8 cellular contexts compared by ENCODE assay signal in genomic region chr4:103075435-103075893, GRCh38. TPM values are rescaled to one million over a fixed set of nuclear protein-coding genes. Genes with fewer than 3 reads are reported as not detected.
DNase-seq lines count a peak whose midpoint lies in the region; ATAC-seq lines count a peak whose summit lies in the region.

No MANE protein-coding gene starts in this region.

- H3K36me3 ChIP-seq in iPS-18a (ENCODE audit: control insufficient read depth, low read depth, low read length) = no peaks in the 10 kb centered on the region

- peaks cover 35% of the 10 kb centered on the region for H3K27me3 ChIP-seq in iPS-18a (ENCODE audit: control insufficient read depth, insufficient read depth, low read length)

- H3K9ac ChIP-seq in iPS-18a (ENCODE audit: low read length) = peak overlapping the region; percentile 72

- H3K4me3 Mint-ChIP-seq in activated T-helper 2 cell treated with anti-CD3 and anti-CD28 coated beads, Interferon-gamma antibody, Interleukin-2, Interleukin-4, amounts not matched to agents 10 μg/mL and 5 μg/mL and 100 μg/mL, durations not matched to agents 14 hours and 24 hours and 36 hours (ENCODE audit: low read depth) = peak overlapping the region; percentile 90
- peak overlapping the region; percentile 98 to 99 for H3K4me3 Mint-ChIP-seq in stimulated activated naive CD8-positive, alpha-beta T cell treated with anti-CD3 and anti-CD28 coated beads, Interleukin-15, amount 100 ng/mL, for 72 hours

- peaks cover 48% of the 10 kb centered on the region for H3K4me1 Mint-ChIP-seq in activated T-helper 2 cell treated with anti-CD3 and anti-CD28 coated beads, Interferon-gamma antibody, Interleukin-2, Interleukin-4, amounts not matched to agents 10 μg/mL and 5 μg/mL and 100 μg/mL, durations not matched to agents 14 hours and 24 hours and 36 hours (ENCODE audit: low read depth)
- peaks cover 52% of the 10 kb centered on the region for H3K4me1 Mint-ChIP-seq in stimulated activated naive CD8-positive, alpha-beta T cell treated with anti-CD3 and anti-CD28 coated beads, Interleukin-15, amount 100 ng/mL, for 72 hours

- ATAC-seq in HG03378 (IDR thresholded peaks at IDR 0.05; ENCODE audit: unreplicated experiment) (peak; percentile 4), GM18519 (IDR thresholded peaks at IDR 0.05; ENCODE audit: low FRiP score, unreplicated experiment) (no peak), HG03139 (IDR thresholded peaks at IDR 0.05; ENCODE audit: unreplicated experiment) (no peak)
- ATAC-seq in stimulated activated naive CD8-positive, alpha-beta T cell treated with anti-CD3 and anti-CD28 coated beads, Interleukin-15, amount 100 ng/mL, for 72 hours = no peak

- peak overlapping the region; percentile 98 for H3K27ac Mint-ChIP-seq in activated T-helper 2 cell treated with anti-CD3 and anti-CD28 coated beads, Interferon-gamma antibody, Interleukin-2, Interleukin-4, amounts not matched to agents 10 μg/mL and 5 μg/mL and 100 μg/mL, durations not matched to agents 14 hours and 24 hours and 36 hours
- H3K27ac Mint-ChIP-seq in stimulated activated naive CD8-positive, alpha-beta T cell treated with anti-CD3 and anti-CD28 coated beads, Interleukin-15, amount 100 ng/mL, for 72 hours = peak overlapping the region; percentile 99 to 100

- intact Hi-C loops in activated T-helper 2 cell treated with anti-CD3 and anti-CD28 coated beads, Interferon-gamma antibody, Interleukin-2, Interleukin-4, amounts not matched to agents 10 μg/mL and 5 μg/mL and 100 μg/mL, durations not matched to agents 14 hours and 24 hours and 36 hours (cut with micrococcal nuclease) = loop anchor here (5.0 kb wide), 2 partner anchors 208 to 628 kb away; partner anchors contain the start of gene CISD2

- no peaks in the 10 kb centered on the region for H3K9me3 ChIP-seq in iPS-18a (ENCODE audit: control insufficient read depth, low read depth, low read length)

- DNase-seq in SKM-1 treated with dmso at 0.1 percent for 144 hours (lab: John Stamatoyannopoulos, UW; ENCODE audit: unreplicated experiment) = peak; percentile 30
- DNase-seq in SKM-1 (lab: John Stamatoyannopoulos, UW; ENCODE audit: unreplicated experiment) = no peak
- no peak for DNase-seq in activated T-helper 2 cell treated with anti-CD3 and anti-CD28 coated beads, Interferon-gamma antibody, Interleukin-2, Interleukin-4, amounts not matched to agents 10 μg/mL and 5 μg/mL and 100 μg/mL, durations not matched to agents 14 hours and 24 hours and 36 hours (ENCODE audit: low spot score)
- DNase-seq in stimulated activated naive CD8-positive, alpha-beta T cell treated with anti-CD3 and anti-CD28 coated beads, Interleukin-15, amount 100 ng/mL, for 72 hours = no peak

- no peak overlapping the region for H3K27ac ChIP-seq in iPS-18a (ENCODE audit: low read length)

- H3K36me3 Mint-ChIP-seq in activated T-helper 2 cell treated with anti-CD3 and anti-CD28 coated beads, Interferon-gamma antibody, Interleukin-2, Interleukin-4, amounts not matched to agents 10 μg/mL and 5 μg/mL and 100 μg/mL, durations not matched to agents 14 hours and 24 hours and 36 hours (ENCODE audit: low read depth) = peaks cover 47% of the 10 kb centered on the region

- no peaks in the 10 kb centered on the region for H3K27me3 Mint-ChIP-seq in activated T-helper 2 cell treated with anti-CD3 and anti-CD28 coated beads, Interferon-gamma antibody, Interleukin-2, Interleukin-4, amounts not matched to agents 10 μg/mL and 5 μg/mL and 100 μg/mL, durations not matched to agents 14 hours and 24 hours and 36 hours (ENCODE audit: low read depth)
- no peaks in the 10 kb centered on the region for H3K27me3 Mint-ChIP-seq in stimulated activated naive CD8-positive, alpha-beta T cell treated with anti-CD3 and anti-CD28 coated beads, Interleukin-15, amount 100 ng/mL, for 72 hours

- peak overlapping the region; percentile 69 for H3K4me3 ChIP-seq in iPS-18a (ENCODE audit: low read length)

- no peaks in the 10 kb centered on the region for H3K9me3 Mint-ChIP-seq in activated T-helper 2 cell treated with anti-CD3 and anti-CD28 coated beads, Interferon-gamma antibody, Interleukin-2, Interleukin-4, amounts not matched to agents 10 μg/mL and 5 μg/mL and 100 μg/mL, durations not matched to agents 14 hours and 24 hours and 36 hours
- H3K9me3 Mint-ChIP-seq in stimulated activated naive CD8-positive, alpha-beta T cell treated with anti-CD3 and anti-CD28 coated beads, Interleukin-15, amount 100 ng/mL, for 72 hours = no peaks in the 10 kb centered on the region

- peaks cover 8% of the 10 kb centered on the region for H3K4me1 ChIP-seq in iPS-18a (ENCODE audit: control insufficient read depth, low read depth, low read length)

RNA-seq across cellular contexts. Expression of gene SLC9B2, which starts 1.1 kb away (rescaled TPM):
- total RNA-seq in activated T-helper 2 cell treated with anti-CD3 and anti-CD28 coated beads, Interferon-gamma antibody, Interleukin-2, Interleukin-4, amounts not matched to agents 10 μg/mL and 5 μg/mL and 100 μg/mL, durations not matched to agents 14 hours and 24 hours and 36 hours = 34.6 and 37.9 TPM in 2 replicates

RNA-seq across cellular contexts. Expression of gene BDH2, which starts 24.2 kb away (rescaled TPM):
- total RNA-seq in activated T-helper 2 cell treated with anti-CD3 and anti-CD28 coated beads, Interferon-gamma antibody, Interleukin-2, Interleukin-4, amounts not matched to agents 10 μg/mL and 5 μg/mL and 100 μg/mL, durations not matched to agents 14 hours and 24 hours and 36 hours = 16.0 and 16.3 TPM in 2 replicates

RNA-seq across cellular contexts. Expression of gene SLC9B1, which starts 56.0 kb away (rescaled TPM):
- 0.28 and 0.57 TPM in 2 replicates for total RNA-seq in activated T-helper 2 cell treated with anti-CD3 and anti-CD28 coated beads, Interferon-gamma antibody, Interleukin-2, Interleukin-4, amounts not matched to agents 10 μg/mL and 5 μg/mL and 100 μg/mL, durations not matched to agents 14 hours and 24 hours and 36 hours
